11 cellular contexts compared by ENCODE assay signal in genomic region chr3:33658039-33658438, GRCh38.
DNase-seq lines count a peak whose midpoint lies in the region; ATAC-seq and TF ChIP-seq lines count a peak whose summit lies in the region.
"Had no signal": no experiment of that assay in that cellular context is flagged by ENCODE, and none has a peak within 500 bp of the region (broad histone marks: within the 10 kb centered on the region; RNA-seq: fewer than 3 reads in every experiment).

No MANE protein-coding gene starts in this region.

- H3K36me3 ChIP-seq in left ventricle myocardium inferior (no peaks in the 10 kb centered on the region), ovary (no peaks in the 10 kb centered on the region)

- WGBS in ovary, 3 donors = 38 to 60% (median 40%) methylated on average over 1 of the region's 1 CpG

- H3K4me1 ChIP-seq in left ventricle myocardium inferior = peaks cover 58% of the 10 kb centered on the region
- no peaks in the 10 kb centered on the region for H3K4me1 ChIP-seq in ovary (ENCODE audit: insufficient read depth)

- H3K9me3 ChIP-seq in left ventricle myocardium inferior (replicated peaks) = no peaks in the 10 kb centered on the region
- H3K9me3 ChIP-seq in ovary = no peaks in the 10 kb centered on the region

- TF ChIP-seq EP300 in ovary (IDR thresholded peaks at IDR 0.05) = no peak

- peaks cover 2% of the 10 kb centered on the region for H3K36me3 Mint-ChIP-seq in activated T-helper 1 cell treated with anti-CD3 and anti-CD28 coated beads, Interleukin-12 subunit alpha, Interleukin-12 subunit beta, Interleukin-2, Interleukin-4 antibody, amounts not matched to agents 30 ng/mL and 10 ng/mL and 1 ng/mL, durations not matched to agents 14 hours and 24 hours and 36 hours (ENCODE audit: low read depth)
- H3K36me3 Mint-ChIP-seq in activated T-cell treated with anti-CD3 and anti-CD28 coated beads, Interleukin-2, amount 50 U/mL, for 72 hours (ENCODE audit: insufficient read depth in 2 of 2) = no peaks in the 10 kb centered on the region

- H3K4me3 ChIP-seq in left ventricle myocardium inferior (peak overlapping the region; percentile 68), fibroblast of villous mesenchyme (ENCODE audit: low read depth, low read length) (peak overlapping the region; percentile 56), ovary (peak overlapping the region; percentile 48)

- no peak overlapping the region for H3K4me3 Mint-ChIP-seq in activated T-helper 1 cell treated with anti-CD3 and anti-CD28 coated beads, Interleukin-12 subunit alpha, Interleukin-12 subunit beta, Interleukin-2, Interleukin-4 antibody, amounts not matched to agents 30 ng/mL and 10 ng/mL and 1 ng/mL, durations not matched to agents 14 hours and 24 hours and 36 hours
- no peak overlapping the region for H3K4me3 Mint-ChIP-seq in activated T-cell treated with anti-CD3 and anti-CD28 coated beads, Interleukin-2, amount 50 U/mL, for 72 hours

- H3K27ac Mint-ChIP-seq in activated T-helper 1 cell treated with anti-CD3 and anti-CD28 coated beads, Interleukin-12 subunit alpha, Interleukin-12 subunit beta, Interleukin-2, Interleukin-4 antibody, amounts not matched to agents 30 ng/mL and 10 ng/mL and 1 ng/mL, durations not matched to agents 14 hours and 24 hours and 36 hours = no peak overlapping the region
- no peak overlapping the region for H3K27ac Mint-ChIP-seq in activated T-cell treated with anti-CD3 and anti-CD28 coated beads, Interleukin-2, amount 50 U/mL, for 72 hours
- H3K27ac Mint-ChIP-seq: activated T-helper 2 cell treated with anti-CD3 and anti-CD28 coated beads, Interferon-gamma antibody, Interleukin-2, Interleukin-4, amounts not matched to agents 10 μg/mL and 5 μg/mL and 100 μg/mL, durations not matched to agents 14 hours and 24 hours and 36 hours had no signal

- peaks cover 12% of the 10 kb centered on the region for H3K4me1 Mint-ChIP-seq in activated T-helper 1 cell treated with anti-CD3 and anti-CD28 coated beads, Interleukin-12 subunit alpha, Interleukin-12 subunit beta, Interleukin-2, Interleukin-4 antibody, amounts not matched to agents 30 ng/mL and 10 ng/mL and 1 ng/mL, durations not matched to agents 14 hours and 24 hours and 36 hours (ENCODE audit: low read depth)
- peaks cover 22% of the 10 kb centered on the region for H3K4me1 Mint-ChIP-seq in activated T-cell treated with anti-CD3 and anti-CD28 coated beads, Interleukin-2, amount 50 U/mL, for 72 hours (ENCODE audit: low read depth)

- H3K9me3 Mint-ChIP-seq in activated T-helper 1 cell treated with anti-CD3 and anti-CD28 coated beads, Interleukin-12 subunit alpha, Interleukin-12 subunit beta, Interleukin-2, Interleukin-4 antibody, amounts not matched to agents 30 ng/mL and 10 ng/mL and 1 ng/mL, durations not matched to agents 14 hours and 24 hours and 36 hours = no peaks in the 10 kb centered on the region
- no peaks in the 10 kb centered on the region for H3K9me3 Mint-ChIP-seq in activated T-cell treated with anti-CD3 and anti-CD28 coated beads, Interleukin-2, amount 50 U/mL, for 72 hours
- H3K9me3 Mint-ChIP-seq: activated T-helper 2 cell treated with anti-CD3 and anti-CD28 coated beads, Interferon-gamma antibody, Interleukin-2, Interleukin-4, amounts not matched to agents 10 μg/mL and 5 μg/mL and 100 μg/mL, durations not matched to agents 14 hours and 24 hours and 36 hours had no signal

- H3K27ac ChIP-seq in left ventricle myocardium inferior (replicated peaks) = peak overlapping the region; percentile 87
- no peak overlapping the region for H3K27ac ChIP-seq in ovary

- no peak for ATAC-seq in Right ventricle myocardium superior (ENCODE audit: poor library complexity)
- ATAC-seq in GM21390 (IDR thresholded peaks at IDR 0.05; ENCODE audit: unreplicated experiment) = no peak
- ATAC-seq in activated T-cell treated with anti-CD3 and anti-CD28 coated beads, Interleukin-2, amount 50 U/mL, for 72 hours (replicated peaks in 1 of 2) = no peak
- ATAC-seq in HG02973 (IDR thresholded peaks at IDR 0.05; ENCODE audit: unreplicated experiment) = no peak

- DNase-seq in left ventricle myocardium inferior (no peak), Right ventricle myocardium superior (no peak), fibroblast of villous mesenchyme (ENCODE audit: low read depth) (no peak), ovary (no peak)
- no peak for DNase-seq in activated T-helper 1 cell treated with anti-CD3 and anti-CD28 coated beads, Interleukin-12 subunit alpha, Interleukin-12 subunit beta, Interleukin-2, Interleukin-4 antibody, amounts not matched to agents 30 ng/mL and 10 ng/mL and 1 ng/mL, durations not matched to agents 14 hours and 24 hours and 36 hours (ENCODE audit: low spot score)
- no peak for DNase-seq in activated T-cell treated with anti-CD3 and anti-CD28 coated beads, Interleukin-2, amount 50 U/mL, for 72 hours
- DNase-seq: DND-41, SHP77 had no signal

- H3K27me3 ChIP-seq in left ventricle myocardium inferior (ENCODE audit: low read depth) (no peaks in the 10 kb centered on the region), ovary (no peaks in the 10 kb centered on the region)

- no peak for TF ChIP-seq POLR2A in ovary (IDR thresholded peaks at IDR 0.05)

- intact Hi-C loops in left ventricle myocardium inferior (cut with micrococcal nuclease) (loop anchor here (10.0 kb wide), 1 partner anchor 57 kb away; the partner anchor contains the start of gene CLASP2), Right ventricle myocardium superior (cut with DNase I) (loop anchor here (5.0 kb wide), 1 partner anchor 59 kb away; the partner anchor contains the start of gene CLASP2), ovary (cut with DNase I) (no loop called here)
- intact Hi-C loops in activated T-helper 1 cell treated with anti-CD3 and anti-CD28 coated beads, Interleukin-12 subunit alpha, Interleukin-12 subunit beta, Interleukin-2, Interleukin-4 antibody, amounts not matched to agents 30 ng/mL and 10 ng/mL and 1 ng/mL, durations not matched to agents 14 hours and 24 hours and 36 hours (cut with micrococcal nuclease) = no loop called here

- peaks cover 2% of the 10 kb centered on the region for H3K27me3 Mint-ChIP-seq in activated T-helper 1 cell treated with anti-CD3 and anti-CD28 coated beads, Interleukin-12 subunit alpha, Interleukin-12 subunit beta, Interleukin-2, Interleukin-4 antibody, amounts not matched to agents 30 ng/mL and 10 ng/mL and 1 ng/mL, durations not matched to agents 14 hours and 24 hours and 36 hours (ENCODE audit: insufficient read depth)
- H3K27me3 Mint-ChIP-seq in activated T-cell treated with anti-CD3 and anti-CD28 coated beads, Interleukin-2, amount 50 U/mL, for 72 hours (ENCODE audit: low read depth) = no peaks in the 10 kb centered on the region

- TF ChIP-seq CTCF in left ventricle myocardium inferior (IDR thresholded peaks at IDR 0.05; ENCODE audit: borderline replicate concordance) (no peak), fibroblast of villous mesenchyme (IDR thresholded peaks at IDR 0.05; ENCODE audit: insufficient read depth, low read depth, low read length) (no peak), ovary (IDR thresholded peaks at IDR 0.05) (no peak)

Comparison
In these comparisons a context has a peak if more than half of its experiments do, and no peak if none do; other contexts are left out.
1. intact Hi-C loops: an anchor here in left ventricle myocardium inferior (10.0 kb wide) and Right ventricle myocardium superior (5.0 kb wide); none called in ovary and activated T-helper 1 cell treated with anti-CD3 and anti-CD28 coated beads, Interleukin-12 subunit alpha, Interleukin-12 subunit beta, Interleukin-2, Interleukin-4 antibody, amounts not matched to agents 30 ng/mL and 10 ng/mL and 1 ng/mL, durations not matched to agents 14 hours and 24 hours and 36 hours.